Comparison of ENCODE assay signal across 16 cellular contexts in genomic region chr14:89060191-89060590, GRCh38.
"Had no signal": no experiment of that assay in that cellular context is flagged by ENCODE, and none has a peak within 500 bp of the region (broad histone marks: within the 10 kb centered on the region; RNA-seq: fewer than 3 reads in every experiment).

No MANE protein-coding gene starts in this region.

- DNase-seq: activated CD4-positive, alpha-beta T cell treated with anti-CD3 and anti-CD28 coated beads for 36 hours; activated CD4-positive, alpha-beta T cell treated with anti-CD3 and anti-CD28 coated beads, Interleukin-2, amount 50 U/mL, for 48 hours; activated naive CD8-positive, alpha-beta T cell treated with anti-CD3 and anti-CD28 coated beads for 36 hours; body of pancreas; effector memory CD8-positive, alpha-beta T cell; immature natural killer cell; kidney glomerular epithelial cell; left ventricle myocardium inferior; occipital lobe; posterior cingulate gyrus; sigmoid colon; stimulated activated CD4-positive, alpha-beta T cell treated with anti-CD3 and anti-CD28 coated beads, Interleukin-4, amount 100 ng/mL, for 4 hours; testis; upper lobe of left lung had no signal

- H3K27ac ChIP-seq: body of pancreas, left ventricle myocardium inferior, sigmoid colon, testis, upper lobe of left lung had no signal

- ATAC-seq: activated CD4-positive, alpha-beta T cell treated with anti-CD3 and anti-CD28 coated beads for 36 hours; body of pancreas; effector memory CD8-positive, alpha-beta T cell; stimulated activated memory B cell treated with anti-CD40 and anti-IgM and Interleukin-4, amounts not matched to agents 10 μg/mL and 1 μg/mL and 100 μg/mL, for 72 hours; WTC11 had no signal

- H3K4me1 ChIP-seq: body of pancreas, left ventricle myocardium inferior, sigmoid colon, testis, upper lobe of left lung had no signal

- H3K27me3 ChIP-seq: body of pancreas, sigmoid colon, testis, upper lobe of left lung had no signal

- H3K36me3 ChIP-seq: left ventricle myocardium inferior, sigmoid colon, upper lobe of left lung had no signal

- H3K9me3 ChIP-seq: body of pancreas, sigmoid colon, testis, upper lobe of left lung had no signal

- H3K4me3 ChIP-seq: body of pancreas, left ventricle myocardium inferior, sigmoid colon, testis, upper lobe of left lung had no signal
